Comparison of ENCODE assay signal across 22 cellular contexts in genomic region chr11:45449036-45449601, GRCh38.
DNase-seq lines count a peak whose midpoint lies in the region; ATAC-seq and TF ChIP-seq lines count a peak whose summit lies in the region.
"Had no signal": no experiment of that assay in that cellular context is flagged by ENCODE, and none has a peak within 500 bp of the region (broad histone marks: within the 10 kb centered on the region; RNA-seq: fewer than 3 reads in every experiment).

No MANE protein-coding gene starts in this region.

- H3K79me2 ChIP-seq in ACC112 (ENCODE audit: control insufficient read depth, insufficient read depth, low read length, unreplicated experiment): no peaks in the 10 kb centered on the region

- H3K9me3 ChIP-seq in WERI-Rb-1 (ENCODE audit: severe bottlenecking): no peaks in the 10 kb centered on the region
- no peaks in the 10 kb centered on the region for H3K9me3 ChIP-seq in left ventricle myocardium inferior (replicated peaks)
- H3K9me3 ChIP-seq: SJCRH30 had no signal

- H3K27me3 ChIP-seq in ACC112 (ENCODE audit: insufficient read depth, low read length) (no peaks in the 10 kb centered on the region; the same call in 1 of the 2 replicates), WERI-Rb-1 (ENCODE audit: insufficient read depth, low read depth, severe bottlenecking) (no peaks in the 10 kb centered on the region), left ventricle myocardium inferior (ENCODE audit: low read depth) (peaks cover 59% of the 10 kb centered on the region)

- no peaks in the 10 kb centered on the region for H3K36me3 ChIP-seq in ACC112 (ENCODE audit: insufficient read depth, low read length)
- H3K36me3 ChIP-seq in WERI-Rb-1: no peaks in the 10 kb centered on the region
- H3K36me3 ChIP-seq in left ventricle myocardium inferior: no peaks in the 10 kb centered on the region
- H3K36me3 ChIP-seq: SJCRH30 had no signal

- H3K4me1 ChIP-seq in ACC112 (ENCODE audit: control insufficient read depth, insufficient read depth, low read length, unreplicated experiment) (peaks cover 43% of the 10 kb centered on the region), left ventricle myocardium inferior (peaks cover 3% of the 10 kb centered on the region)
- H3K4me1 ChIP-seq: SJCRH30 had no signal

- no peak for ATAC-seq in GM21529 (IDR thresholded peaks at IDR 0.05; ENCODE audit: unreplicated experiment)
- ATAC-seq: Panc1 had no signal

- DNase-seq in WERI-Rb-1 (peak; percentile 24), inferior parietal cortex (ENCODE audit: extremely low spot score) (peak; percentile 35), posterior cingulate gyrus (peak in 8 of 10 donors; percentile 36 to 94 (median 67)), C1 segment of cervical spinal cord (lab: John Stamatoyannopoulos, UW) (no peak), NCI-H146 treated with DMSO at 0.1 percent for 48 hours (lab: John Stamatoyannopoulos, UW; ENCODE audit: unreplicated experiment) (no peak), left ventricle myocardium inferior (no peak)
- DNase-seq: AML-193, DMS53, GDM1, HFFc6, Kasumi-1, NCI-H1048, NCI-H1436, NCI-H1930, NCI-H2227 treated with DMSO at 0.1 percent for 48 hours, NCI-H510A, NCI-H82, SJCRH30 had no signal

- intact Hi-C loops in posterior cingulate gyrus (cut with DNase I) (no loop called here), left ventricle myocardium inferior (cut with micrococcal nuclease) (no loop called here)

- H2AFZ ChIP-seq in ACC112 (ENCODE audit: low read length, unreplicated experiment): no peak overlapping the region

- H3K27ac ChIP-seq in ACC112 (ENCODE audit: low read depth, low read length) (peak overlapping the region; percentile 74; the same call in 1 of the 2 replicates), WERI-Rb-1 (no peak overlapping the region), left ventricle myocardium inferior (replicated peaks) (no peak overlapping the region)
- H3K27ac ChIP-seq: 22Rv1, SJCRH30 had no signal

- TF ChIP-seq CTCF in WERI-Rb-1 (IDR thresholded peaks at IDR 0.05; ENCODE audit: low read depth, low read length): no peak
- TF ChIP-seq CTCF in left ventricle myocardium inferior (IDR thresholded peaks at IDR 0.05; ENCODE audit: borderline replicate concordance): no peak

- H3K4me3 ChIP-seq in ACC112 (ENCODE audit: low read depth, low read length) (no peak overlapping the region), WERI-Rb-1 (ENCODE audit: low read depth, low read length) (no peak overlapping the region), left ventricle myocardium inferior (no peak overlapping the region)
- H3K4me3 ChIP-seq: SJCRH30 had no signal

Comparison
In these comparisons a context has a peak if more than half of its experiments do, and no peak if none do; other contexts are left out.
1. DNase-seq: peak in WERI-Rb-1 (single experiment), inferior parietal cortex (single experiment) and posterior cingulate gyrus (8 of 10); none in C1 segment of cervical spinal cord (0 of 14), NCI-H146 treated with DMSO at 0.1 percent for 48 hours (single experiment) and left ventricle myocardium inferior (single experiment).